In genomic region chr2:170917957-170918356, GRCh38 we compare ENCODE assay signal across 24 cellular contexts.
"Had no signal": no experiment of that assay in that cellular context is flagged by ENCODE, and none has a peak within 500 bp of the region (broad histone marks: within the 10 kb centered on the region; RNA-seq: fewer than 3 reads in every experiment).

No MANE protein-coding gene starts in this region.

- ATAC-seq: left lobe of liver; natural killer cell treated with Interleukin-12 subunit alpha and Interleukin-12 subunit beta and Interleukin-15 and Interleukin-18, amount 100 ng/mL, for 72 hours; psoas muscle; right lobe of liver; stimulated activated memory B cell treated with anti-CD40 and anti-IgM and Interleukin-4, amounts not matched to agents 10 μg/mL and 1 μg/mL and 100 μg/mL, for 72 hours; stimulated activated naive CD8-positive, alpha-beta T cell treated with anti-CD3 and anti-CD28 coated beads, Interleukin-15, amount 100 ng/mL, for 72 hours had no signal

- H3K4me1 ChIP-seq: psoas muscle, right lobe of liver, spleen, testis, tibial nerve had no signal

- H3K9me3 ChIP-seq: testis had no signal

- DNase-seq: cerebellar nuclear complex; foreskin melanocyte; head of caudate nucleus; hypothalamus; mammary epithelial cell; psoas muscle; retina; right lobe of liver; spleen; stimulated activated CD4-positive, alpha-beta T cell treated with anti-CD3 and anti-CD28 coated beads, Interleukin-15, amount 100 ng/mL, for 24 hours; stimulated activated CD4-positive, alpha-beta T cell treated with anti-CD3 and anti-CD28 coated beads, Interleukin-1b, Interleukin-23, amount 100 ng/mL, for 48 hours; stimulated activated CD4-positive, alpha-beta T cell treated with anti-CD3 and anti-CD28 coated beads, Interleukin-4, amount 100 ng/mL, for 24 hours; stimulated activated naive CD8-positive, alpha-beta T cell treated with anti-CD3 and anti-CD28 coated beads, Interleukin-15, amount 100 ng/mL, for 72 hours; testis had no signal

- FAIRE-seq: colon, endothelial cell of umbilical vein, islet of Langerhans had no signal

- H3K27ac ChIP-seq: neutrophil, psoas muscle, right lobe of liver, spleen, testis, tibial nerve had no signal

- H3K4me1 Mint-ChIP-seq: mesothelial cell of epicardium; stimulated activated memory B cell treated with anti-CD40 and anti-IgM and Interleukin-4, amounts not matched to agents 10 μg/mL and 1 μg/mL and 100 μg/mL, for 72 hours; stimulated activated naive CD8-positive, alpha-beta T cell treated with anti-CD3 and anti-CD28 coated beads, Interleukin-15, amount 100 ng/mL, for 72 hours had no signal

- H3K4me3 ChIP-seq: psoas muscle, right lobe of liver, spleen, testis, tibial nerve had no signal

- H3K27ac Mint-ChIP-seq: dendritic cell treated with granulocyte-macrophage colony-stimulating factor and Interleukin-4, amounts not matched to agents 40 ng/mL and 50 ng/mL, for 4 days; mesothelial cell of epicardium; natural killer cell treated with Interleukin-12 subunit alpha and Interleukin-12 subunit beta and Interleukin-15 and Interleukin-18, amount 100 ng/mL, for 72 hours; stimulated activated memory B cell treated with anti-CD40 and anti-IgM and Interleukin-4, amounts not matched to agents 10 μg/mL and 1 μg/mL and 100 μg/mL, for 72 hours; stimulated activated naive CD8-positive, alpha-beta T cell treated with anti-CD3 and anti-CD28 coated beads, Interleukin-15, amount 100 ng/mL, for 72 hours had no signal

- H3K27me3 ChIP-seq: neutrophil, right lobe of liver, spleen, testis, tibial nerve had no signal

- H3K36me3 ChIP-seq: neutrophil, right lobe of liver, spleen had no signal

- H3K27me3 Mint-ChIP-seq: dendritic cell treated with granulocyte-macrophage colony-stimulating factor and Interleukin-4, amounts not matched to agents 40 ng/mL and 50 ng/mL, for 4 days; stimulated activated naive CD8-positive, alpha-beta T cell treated with anti-CD3 and anti-CD28 coated beads, Interleukin-15, amount 100 ng/mL, for 72 hours had no signal

- H3K4me3 Mint-ChIP-seq: dendritic cell treated with granulocyte-macrophage colony-stimulating factor and Interleukin-4, amounts not matched to agents 40 ng/mL and 50 ng/mL, for 4 days; mesothelial cell of epicardium; natural killer cell treated with Interleukin-12 subunit alpha and Interleukin-12 subunit beta and Interleukin-15 and Interleukin-18, amount 100 ng/mL, for 72 hours; stimulated activated memory B cell treated with anti-CD40 and anti-IgM and Interleukin-4, amounts not matched to agents 10 μg/mL and 1 μg/mL and 100 μg/mL, for 72 hours; stimulated activated naive CD8-positive, alpha-beta T cell treated with anti-CD3 and anti-CD28 coated beads, Interleukin-15, amount 100 ng/mL, for 72 hours had no signal
